Comparison of ENCODE assay signal across 1 cellular context in the genomic region with DNA sequence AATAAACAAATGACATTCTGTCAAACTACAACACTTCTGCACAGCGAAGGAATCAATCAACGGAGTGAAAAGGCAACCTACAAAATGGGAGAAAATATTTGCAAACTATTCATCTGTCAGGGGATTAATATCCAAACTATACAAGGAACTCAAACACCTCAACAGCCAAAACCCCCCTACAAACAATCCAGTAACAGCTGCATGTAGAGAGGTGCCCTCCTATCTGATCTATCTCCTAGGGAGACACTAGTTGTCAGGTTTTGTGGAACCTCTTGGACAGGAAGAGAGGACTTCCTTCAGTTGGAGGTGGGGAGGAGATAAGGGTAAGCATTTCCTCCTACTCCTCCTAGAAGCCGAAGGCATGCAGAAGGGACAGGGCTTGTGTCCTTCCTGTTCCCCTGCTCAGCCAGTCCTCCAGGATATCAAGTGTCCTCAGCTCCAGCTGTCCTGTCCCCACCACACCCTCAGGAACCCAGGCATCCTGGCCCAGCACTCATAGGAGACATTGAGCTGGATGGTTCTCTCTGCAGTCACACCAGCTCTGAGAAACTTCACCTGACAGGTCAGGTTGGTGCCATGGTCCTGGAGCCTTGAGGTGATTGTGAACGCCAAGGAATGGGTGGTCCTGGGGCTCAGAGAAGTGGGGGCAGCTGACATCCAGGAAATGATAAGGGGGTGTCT.
TF ChIP-seq lines count a peak whose summit lies in the region.

No MANE protein-coding gene starts in this region.

TF ChIP-seq in SK-N-SH, 30 proteins besides CTCF, POLR2A, EP300 and RAD21 (continued from another document):
- TF ChIP-seq TEAD4 (IDR thresholded peaks at IDR 0.05; ENCODE audit: borderline replicate concordance, insufficient read depth) (no peak), SIN3A (IDR thresholded peaks at IDR 0.05; ENCODE audit: borderline replicate concordance, low read depth, low read length) (no peak), FOSL2 (IDR thresholded peaks at IDR 0.05; ENCODE audit: borderline replicate concordance, low read depth) (no peak), FOXJ3 (CRISPR knock-in tag; IDR thresholded peaks at IDR 0.05) (no peak), TAF1 (IDR thresholded peaks at IDR 0.05; ENCODE audit: borderline replicate concordance, low read depth, low read length) (no peak), CHD2 (IDR thresholded peaks at IDR 0.05; ENCODE audit: low read length, partially characterized antibody) (no peak), TCF12 (IDR thresholded peaks at IDR 0.05) (no peak), RCOR1 (IDR thresholded peaks at IDR 0.05; ENCODE audit: low read length) (no peak), USF1 (IDR thresholded peaks at IDR 0.05; ENCODE audit: borderline replicate concordance, low read depth) (no peak)
- TF ChIP-seq, protein P1, sequence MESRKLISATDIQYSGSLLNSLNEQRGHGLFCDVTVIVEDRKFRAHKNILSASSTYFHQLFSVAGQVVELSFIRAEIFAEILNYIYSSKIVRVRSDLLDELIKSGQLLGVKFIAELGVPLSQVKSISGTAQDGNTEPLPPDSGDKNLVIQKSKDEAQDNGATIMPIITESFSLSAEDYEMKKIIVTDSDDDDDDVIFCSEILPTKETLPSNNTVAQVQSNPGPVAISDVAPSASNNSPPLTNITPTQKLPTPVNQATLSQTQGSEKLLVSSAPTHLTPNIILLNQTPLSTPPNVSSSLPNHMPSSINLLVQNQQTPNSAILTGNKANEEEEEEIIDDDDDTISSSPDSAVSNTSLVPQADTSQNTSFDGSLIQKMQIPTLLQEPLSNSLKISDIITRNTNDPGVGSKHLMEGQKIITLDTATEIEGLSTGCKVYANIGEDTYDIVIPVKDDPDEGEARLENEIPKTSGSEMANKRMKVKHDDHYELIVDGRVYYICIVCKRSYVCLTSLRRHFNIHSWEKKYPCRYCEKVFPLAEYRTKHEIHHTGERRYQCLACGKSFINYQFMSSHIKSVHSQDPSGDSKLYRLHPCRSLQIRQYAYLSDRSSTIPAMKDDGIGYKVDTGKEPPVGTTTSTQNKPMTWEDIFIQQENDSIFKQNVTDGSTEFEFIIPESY (IDR thresholded peaks at IDR 0.05; ENCODE audit: borderline replicate concordance, low read depth), result no peak
- TF ChIP-seq, protein P2, sequence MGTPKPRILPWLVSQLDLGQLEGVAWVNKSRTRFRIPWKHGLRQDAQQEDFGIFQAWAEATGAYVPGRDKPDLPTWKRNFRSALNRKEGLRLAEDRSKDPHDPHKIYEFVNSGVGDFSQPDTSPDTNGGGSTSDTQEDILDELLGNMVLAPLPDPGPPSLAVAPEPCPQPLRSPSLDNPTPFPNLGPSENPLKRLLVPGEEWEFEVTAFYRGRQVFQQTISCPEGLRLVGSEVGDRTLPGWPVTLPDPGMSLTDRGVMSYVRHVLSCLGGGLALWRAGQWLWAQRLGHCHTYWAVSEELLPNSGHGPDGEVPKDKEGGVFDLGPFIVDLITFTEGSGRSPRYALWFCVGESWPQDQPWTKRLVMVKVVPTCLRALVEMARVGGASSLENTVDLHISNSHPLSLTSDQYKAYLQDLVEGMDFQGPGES (IDR thresholded peaks at IDR 0.05; ENCODE audit: low read depth, low read length), result no peak
